30 cellular contexts compared by ENCODE assay signal in the genomic region with DNA sequence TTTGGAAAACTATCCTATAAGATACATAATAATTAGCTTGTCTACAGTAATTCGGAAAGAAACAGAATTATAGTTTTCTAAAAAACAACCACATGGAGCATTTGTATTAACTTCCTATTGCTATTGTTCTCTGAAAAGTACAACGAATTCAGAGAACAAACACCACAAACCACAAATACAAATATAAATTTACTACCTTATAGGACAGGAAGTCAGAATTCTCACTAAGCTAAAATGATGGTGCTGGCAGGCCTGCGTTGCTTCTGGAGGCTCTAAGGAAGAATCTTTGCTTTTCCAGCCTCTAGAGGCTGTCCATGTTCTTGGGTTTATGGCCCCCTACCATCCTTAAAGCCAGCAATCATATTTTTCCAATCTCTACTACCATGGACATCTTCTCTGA.
"Had no signal": no experiment of that assay in that cellular context is flagged by ENCODE, and none has a peak within 500 bp of the region (broad histone marks: within the 10 kb centered on the region; RNA-seq: fewer than 3 reads in every experiment).

No MANE protein-coding gene starts in this region.

- H3K27ac ChIP-seq: KMS-11, RWPE1, SJCRH30, SK-N-MC had no signal

- DNase-seq: Karpas-422, NCI-H1048, NCI-H1092 treated with DMSO at 0.1 percent for 48 hours, NCI-H1105 treated with DMSO at 0.1 percent for 48 hours, NCI-H1417, NCI-H1436, NCI-H146, NCI-H1694, NCI-H187, NCI-H1930, NCI-H2029 treated with DMSO at 0.1 percent for 48 hours, NCI-H2081 treated with DMSO at 0.1 percent for 48 hours, NCI-H2107, NCI-H2171, NCI-H226, NCI-H446 treated with DMSO at 0.1 percent for 48 hours, NCI-H510A, NCI-H524, NCI-H526, NCI-H69, NCI-H748 treated with DMSO at 0.1 percent for 48 hours, SHP77, SIG-M5, SJCRH30, T-cell had no signal

- H3K4me1 ChIP-seq: SJCRH30 had no signal

- H3K27me3 ChIP-seq: SJCRH30 had no signal

- H3K9me3 ChIP-seq: SJCRH30 had no signal

- H3K4me2 ChIP-seq: KMS-11 had no signal

- H3K4me3 ChIP-seq: SJCRH30, SK-N-MC had no signal

- H3K9ac ChIP-seq: KMS-11 had no signal

- ATAC-seq: Right ventricle myocardium inferior, SK-N-SH treated with all-trans-retinoic acid at 6 μM for 48 hours, T-cell had no signal

- H3K36me3 ChIP-seq: SJCRH30 had no signal
